In the genomic region with DNA sequence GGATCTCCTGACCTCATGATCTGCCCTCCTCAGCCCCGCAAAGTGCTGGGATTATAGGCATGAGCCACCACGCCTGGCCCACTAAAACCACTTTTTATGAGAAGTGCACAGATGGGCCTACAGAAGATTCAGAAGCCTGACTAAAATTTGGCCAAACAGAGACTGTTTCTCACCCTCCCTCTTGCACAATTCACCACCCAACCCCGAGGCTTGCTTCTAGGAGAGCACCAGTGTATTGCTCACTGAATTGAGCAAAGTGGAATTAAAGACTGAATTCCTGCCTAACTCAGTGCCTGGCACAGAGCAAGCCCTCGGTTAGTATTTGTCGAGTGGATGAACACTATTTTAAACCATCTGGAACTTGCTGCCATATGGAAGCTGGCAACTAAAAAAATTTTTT, we compare ENCODE assay signal across 1 cellular context.
TF ChIP-seq lines count a peak whose summit lies in the region.

No MANE protein-coding gene starts in this region.

TF ChIP-seq in SK-N-SH, 30 proteins besides CTCF, POLR2A, EP300 and RAD21 (continued from another document):
- TF ChIP-seq, protein P1, sequence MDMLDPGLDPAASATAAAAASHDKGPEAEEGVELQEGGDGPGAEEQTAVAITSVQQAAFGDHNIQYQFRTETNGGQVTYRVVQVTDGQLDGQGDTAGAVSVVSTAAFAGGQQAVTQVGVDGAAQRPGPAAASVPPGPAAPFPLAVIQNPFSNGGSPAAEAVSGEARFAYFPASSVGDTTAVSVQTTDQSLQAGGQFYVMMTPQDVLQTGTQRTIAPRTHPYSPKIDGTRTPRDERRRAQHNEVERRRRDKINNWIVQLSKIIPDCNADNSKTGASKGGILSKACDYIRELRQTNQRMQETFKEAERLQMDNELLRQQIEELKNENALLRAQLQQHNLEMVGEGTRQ (IDR thresholded peaks at IDR 0.05; ENCODE audit: borderline replicate concordance, low read depth, low read length): no peak
- no peak for TF ChIP-seq RFX5 (IDR thresholded peaks at IDR 0.05; ENCODE audit: low read length)
- no peak for TF ChIP-seq NFIC (IDR thresholded peaks at IDR 0.05; ENCODE audit: borderline replicate concordance)
- no peak for TF ChIP-seq GATA2 (CRISPR knock-in tag; IDR thresholded peaks at IDR 0.05)
- TF ChIP-seq MEF2A (IDR thresholded peaks at IDR 0.05; ENCODE audit: borderline replicate concordance, low read depth): no peak
